Comparison of ENCODE assay signal across 1 cellular context in genomic region chr19:33159149-33159548, GRCh38.
TF ChIP-seq lines count a peak whose summit lies in the region.

No MANE protein-coding gene starts in this region.

TF ChIP-seq in HEK293, 187 proteins besides CTCF, POLR2A, EP300 and RAD21 (continued from another document):
- TF ChIP-seq ZNF18 (tag by site-specific recombination; IDR thresholded peaks at IDR 0.05) (peak; percentile 84), ZNF76 (tag by site-specific recombination; IDR thresholded peaks at IDR 0.05; ENCODE audit: borderline replicate concordance, low read depth) (no peak), EGR2 (tag by site-specific recombination; IDR thresholded peaks at IDR 0.05; ENCODE audit: low read depth) (no peak)
